ENCODE assay signal across 8 cellular contexts in genomic region chr15:29159771-29160455, GRCh38.
"Had no signal": no experiment of that assay in that cellular context is flagged by ENCODE, and none has a peak within 500 bp of the region (broad histone marks: within the 10 kb centered on the region; RNA-seq: fewer than 3 reads in every experiment).

No MANE protein-coding gene starts in this region.

- DNase-seq: GM23248, GOT3, H7, HFFc6, IMR-90 had no signal

- H3K4me3 Mint-ChIP-seq: HFFc6 had no signal

- H3K27ac ChIP-seq: GM23248 had no signal

- H3K27ac Mint-ChIP-seq: HFFc6 had no signal

- ATAC-seq: HCT116 had no signal

- H3K4me1 ChIP-seq: HAP-1 had no signal

- H2AFZ ChIP-seq: GM23248 had no signal

- H3K9me3 ChIP-seq: HAP-1 had no signal

- H3K4me3 ChIP-seq: GM23248, HAP-1, K562 had no signal

- H3K9ac ChIP-seq: GM23248 had no signal

- H3K36me3 ChIP-seq: HAP-1 had no signal
